ENCODE assay signal across 17 cellular contexts in genomic region chr2:227570615-227571014, GRCh38. TPM values are rescaled to one million over a fixed set of nuclear protein-coding genes. Genes with fewer than 3 reads are reported as not detected.
DNase-seq lines count a peak whose midpoint lies in the region; ATAC-seq, FAIRE-seq and TF ChIP-seq lines count a peak whose summit lies in the region.
"Had no signal": no experiment of that assay in that cellular context is flagged by ENCODE, and none has a peak within 500 bp of the region (broad histone marks: within the 10 kb centered on the region; RNA-seq: fewer than 3 reads in every experiment).

No MANE protein-coding gene starts in this region.

- 5% methylated on average over 1 of the region's 1 CpG for WGBS in HepG2 (ENCODE audit: low lambda C conversion rate)
- WGBS in right lobe of liver (ENCODE audit: insufficient coverage, low coverage, low lambda C conversion rate, missing lambda C conversion rate): 43% methylated on average over 1 of the region's 1 CpG
- 29 to 35% methylated on average over 1 of the region's 1 CpG for WGBS in lower leg skin, 2 donors

- ATAC-seq in HepG2: no peak; the same call in 1 of the 3 replicates
- no peak for ATAC-seq in right lobe of liver
- no peak for ATAC-seq in HG02610 (IDR thresholded peaks at IDR 0.05; ENCODE audit: unreplicated experiment)

- H3K79me2 ChIP-seq in HepG2 (ENCODE audit: insufficient read depth, low read length): no peaks in the 10 kb centered on the region

- no peak for TF ChIP-seq POLR2A in HepG2 (IDR thresholded peaks at IDR 0.05; ENCODE audit: insufficient read depth in 1 of 2, low read depth in 2 of 2, low read length in 2 of 2)
- TF ChIP-seq POLR2A in right lobe of liver (IDR thresholded peaks at IDR 0.05): no peak
- TF ChIP-seq POLR2A in lower leg skin (IDR thresholded peaks at IDR 0.05): no peak

- TF ChIP-seq RAD21 in HepG2 (CRISPR knock-in tag; IDR thresholded peaks at IDR 0.05): no peak

- H3K9ac ChIP-seq in HepG2 (ENCODE audit: insufficient read depth, low read depth, low read length) (no peak overlapping the region), adipocyte (ENCODE audit: low read length) (peak overlapping the region; percentile 2)

- H3K27ac ChIP-seq in HepG2 (ENCODE audit: extremely low read length, insufficient read depth, low read length) (no peak overlapping the region), right lobe of liver (no peak overlapping the region)
- H3K27ac ChIP-seq: C4-2B had no signal

- no peak overlapping the region for H2AFZ ChIP-seq in HepG2 (ENCODE audit: low read length)

- no peak overlapping the region for H3K4me2 ChIP-seq in HepG2 (ENCODE audit: low read depth, low read length)

- H4K20me1 ChIP-seq in HepG2 (ENCODE audit: insufficient read depth, low read length): no peaks in the 10 kb centered on the region

- no peak overlapping the region for H3K4me3 Mint-ChIP-seq in osteocyte (ENCODE audit: unreplicated experiment)

- H3K9me3 Mint-ChIP-seq in osteocyte (ENCODE audit: unreplicated experiment): no peaks in the 10 kb centered on the region

- H3K27ac Mint-ChIP-seq in osteocyte (ENCODE audit: unreplicated experiment): no peak overlapping the region

- H3K36me3 ChIP-seq in HepG2 (replicated peaks in 1 of 2; ENCODE audit: control insufficient read depth in 1 of 2, insufficient read depth in 2 of 2, low read length in 2 of 2) (no peaks in the 10 kb centered on the region), right lobe of liver (no peaks in the 10 kb centered on the region), adipocyte (ENCODE audit: control insufficient read depth, insufficient read depth, low read length, severe bottlenecking) (peaks cover 2% of the 10 kb centered on the region)

- intact Hi-C loops in HepG2 (cut with micrococcal nuclease; ENCODE audit: unreplicated experiment): no loop called here
- intact Hi-C loops in right lobe of liver (cut with DNase I): no loop called here
- intact Hi-C loops in lower leg skin (cut with DNase I; ENCODE audit: low total_unique reads): no loop called here

- POLR2A ChIA-PET in HepG2 (lab: Yijun Ruan, JAX): no interaction called here

- CTCF ChIA-PET in HepG2 (lab: Yijun Ruan, JAX; ENCODE audit: low intra/inter-chr PET ratio, low total read pairs): no interaction called here

- TF ChIP-seq EP300 in HepG2 (IDR thresholded peaks at IDR 0.05; ENCODE audit: low read depth in 2 of 2, low read length in 2 of 2) (no peak), HepG2 (CRISPR knock-in tag; IDR thresholded peaks at IDR 0.05; ENCODE audit: borderline replicate concordance) (no peak)

- peaks cover 2% of the 10 kb centered on the region for H3K4me1 Mint-ChIP-seq in osteocyte (ENCODE audit: unreplicated experiment)

- in situ Hi-C loops in HepG2 (cut with HindIII; ENCODE audit: extremely low pct_ligation_motif_present, low pct_unique_long_range_greater_than_20kb): no loop called here

- no peak overlapping the region for H3K4me3 ChIP-seq in HepG2 (replicated peaks in 1 of 3; ENCODE audit: insufficient read depth in 1 of 3, low read depth in 2 of 3, low read length in 3 of 3)
- no peak overlapping the region for H3K4me3 ChIP-seq in right lobe of liver
- no peak overlapping the region for H3K4me3 ChIP-seq in adipocyte (ENCODE audit: low read length)
- H3K4me3 ChIP-seq in lower leg skin (ENCODE audit: low read depth, poor library complexity, severe bottlenecking): no peak overlapping the region

- no peaks in the 10 kb centered on the region for H3K27me3 Mint-ChIP-seq in osteocyte (ENCODE audit: unreplicated experiment)

- H3K27me3 ChIP-seq in HepG2 (ENCODE audit: control insufficient read depth in 1 of 2, insufficient read depth in 2 of 2, low read length in 2 of 2): no peaks in the 10 kb centered on the region
- no peaks in the 10 kb centered on the region for H3K27me3 ChIP-seq in right lobe of liver
- H3K27me3 ChIP-seq in adipocyte (replicated peaks; ENCODE audit: control insufficient read depth, insufficient read depth, low read length): no peaks in the 10 kb centered on the region

- H3K4me1 ChIP-seq in HepG2 (ENCODE audit: insufficient read depth, low read length) (no peaks in the 10 kb centered on the region; the same call in 1 of the 2 replicates), right lobe of liver (no peaks in the 10 kb centered on the region), adipocyte (ENCODE audit: control insufficient read depth, insufficient read depth, low read length) (peaks cover 13% of the 10 kb centered on the region)

- DNase-seq in HepG2 (ENCODE audit: low spot score) (no peak), right lobe of liver (no peak), adipocyte (ENCODE audit: low read depth) (no peak), kidney tubule cell (ENCODE audit: low spot score) (peak; percentile 8), lower leg skin (ENCODE audit: low spot score in 2 of 2) (no peak), anterior cingulate cortex (lab: John Stamatoyannopoulos, UW) (no peak), osteocyte (ENCODE audit: extremely low spot score, unreplicated experiment) (no peak)
- DNase-seq: DMS53, KG1, NCI-H1092 treated with DMSO at 0.1 percent for 48 hours, NCI-H1694, NCI-H2227 treated with DMSO at 0.1 percent for 48 hours, NCI-H524, Right ventricle myocardium superior had no signal

- H3K9me3 ChIP-seq in HepG2 (ENCODE audit: low read length) (no peaks in the 10 kb centered on the region), right lobe of liver (no peaks in the 10 kb centered on the region), adipocyte (ENCODE audit: control insufficient read depth, low read length) (no peaks in the 10 kb centered on the region)

- peaks cover 4% of the 10 kb centered on the region for H3K36me3 Mint-ChIP-seq in osteocyte (ENCODE audit: unreplicated experiment)

- FAIRE-seq in HepG2 (lab: Jason Lieb, UNC): no peak
- FAIRE-seq: RCC 7860 had no signal

- BruUV-seq in HepG2 (replicated peaks; lab: Mats Ljungman, UMichigan): no TSS peak

- TF ChIP-seq CTCF in HepG2 (CRISPR knock-in tag; IDR thresholded peaks at IDR 0.05): no peak
- no peak for TF ChIP-seq CTCF in right lobe of liver (IDR thresholded peaks at IDR 0.05)
- no peak for TF ChIP-seq CTCF in lower leg skin (IDR thresholded peaks at IDR 0.05)
- TF ChIP-seq CTCF in osteocyte (IDR thresholded peaks at IDR 0.05): no peak

RNA-seq across cellular contexts. Expression of gene SCYGR2, which starts 28.1 kb away (rescaled TPM):
- total RNA-seq in HepG2 (2016; rRNA removed; fragmentation: Illumina TruSeq; extraction: Trizol): not detected in 2 replicates
- not detected in 2 replicates for total RNA-seq in HepG2 (2016; cell fraction: cytosol; rRNA removed; fragmentation: Illumina TruSeq; extraction: Trizol; ENCODE audit: low read depth)
- total RNA-seq in HepG2 (2016; cell fraction: insoluble cytoplasmic fraction; rRNA removed; fragmentation: Illumina TruSeq; extraction: Trizol): not detected in 2 replicates
- not detected in 2 replicates for total RNA-seq in HepG2 (2016; cell fraction: membrane; rRNA removed; fragmentation: Illumina TruSeq; extraction: Trizol)
- not detected in 2 replicates for total RNA-seq in HepG2 (2016; cell fraction: nucleus; rRNA removed; fragmentation: Illumina TruSeq; extraction: Trizol)
- polyA plus RNA-seq in HepG2 (2011; rRNA removed): not detected in 2 replicates
- not detected in 2 replicates for polyA plus RNA-seq in HepG2 (2011; cell fraction: cytosol; rRNA removed)
- not detected in 2 replicates for polyA plus RNA-seq in HepG2 (2011; cell fraction: nucleus; rRNA removed)
- polyA plus RNA-seq in HepG2 (2012): not detected in 2 replicates
- not detected in 2 replicates for polyA plus RNA-seq in HepG2 (2016; cell fraction: cytosol; fragmentation: Illumina TruSeq; extraction: Trizol; ENCODE audit: low read depth)
- not detected in 2 replicates for polyA plus RNA-seq in HepG2 (2016; cell fraction: insoluble cytoplasmic fraction; fragmentation: Illumina TruSeq; extraction: Trizol; ENCODE audit: low read depth)
- not detected in 2 replicates for polyA plus RNA-seq in HepG2 (2016; cell fraction: membrane; fragmentation: Illumina TruSeq; extraction: Trizol; ENCODE audit: low read depth)
- polyA plus RNA-seq in HepG2 (2016; cell fraction: nucleus; fragmentation: Illumina TruSeq; extraction: Trizol; ENCODE audit: insufficient read depth, low read depth): not detected in 2 replicates
- polyA minus RNA-seq in HepG2 (2011; rRNA and poly(A)+ RNA removed; ENCODE audit: low replicate concordance): not detected in 2 replicates
- not detected in 2 replicates for polyA minus RNA-seq in HepG2 (2011; cell fraction: cytosol; rRNA and poly(A)+ RNA removed)
- polyA minus RNA-seq in HepG2 (2011; cell fraction: nucleus; rRNA and poly(A)+ RNA removed): not detected in 2 replicates
- not detected for total RNA-seq in right lobe of liver
- 10 to 100 TPM in 1 of 4 donors, not detected in 3; 12.5 TPM for total RNA-seq in lower leg skin
- not detected in 2 replicates for total RNA-seq in osteocyte
- total RNA-seq: Right ventricle myocardium superior had no signal

RNA-seq across cellular contexts. Expression of gene SCYGR3, which starts 44.0 kb away (rescaled TPM):
- not detected in 2 replicates for total RNA-seq in HepG2 (2016; rRNA removed; fragmentation: Illumina TruSeq; extraction: Trizol)
- not detected in 2 replicates for total RNA-seq in HepG2 (2016; cell fraction: cytosol; rRNA removed; fragmentation: Illumina TruSeq; extraction: Trizol; ENCODE audit: low read depth)
- total RNA-seq in HepG2 (2016; cell fraction: insoluble cytoplasmic fraction; rRNA removed; fragmentation: Illumina TruSeq; extraction: Trizol): not detected in 2 replicates
- not detected in 2 replicates for total RNA-seq in HepG2 (2016; cell fraction: membrane; rRNA removed; fragmentation: Illumina TruSeq; extraction: Trizol)
- not detected in 2 replicates for total RNA-seq in HepG2 (2016; cell fraction: nucleus; rRNA removed; fragmentation: Illumina TruSeq; extraction: Trizol)
- not detected in 2 replicates for polyA plus RNA-seq in HepG2 (2011; rRNA removed)
- not detected in 2 replicates for polyA plus RNA-seq in HepG2 (2011; cell fraction: cytosol; rRNA removed)
- not detected in 2 replicates for polyA plus RNA-seq in HepG2 (2011; cell fraction: nucleus; rRNA removed)
- not detected in 2 replicates for polyA plus RNA-seq in HepG2 (2012)
- not detected in 2 replicates for polyA plus RNA-seq in HepG2 (2016; cell fraction: cytosol; fragmentation: Illumina TruSeq; extraction: Trizol; ENCODE audit: low read depth)
- not detected in 2 replicates for polyA plus RNA-seq in HepG2 (2016; cell fraction: insoluble cytoplasmic fraction; fragmentation: Illumina TruSeq; extraction: Trizol; ENCODE audit: low read depth)
- not detected in 2 replicates for polyA plus RNA-seq in HepG2 (2016; cell fraction: membrane; fragmentation: Illumina TruSeq; extraction: Trizol; ENCODE audit: low read depth)
- polyA plus RNA-seq in HepG2 (2016; cell fraction: nucleus; fragmentation: Illumina TruSeq; extraction: Trizol; ENCODE audit: insufficient read depth, low read depth): not detected in 2 replicates
- polyA minus RNA-seq in HepG2 (2011; rRNA and poly(A)+ RNA removed; ENCODE audit: low replicate concordance): not detected in 2 replicates
- polyA minus RNA-seq in HepG2 (2011; cell fraction: cytosol; rRNA and poly(A)+ RNA removed): not detected in 2 replicates
- not detected in 2 replicates for polyA minus RNA-seq in HepG2 (2011; cell fraction: nucleus; rRNA and poly(A)+ RNA removed)
- total RNA-seq in right lobe of liver: not detected
- 1 to 10 TPM in 1 of 4 donors, not detected in 3; 5.7 TPM for total RNA-seq in lower leg skin
- total RNA-seq in osteocyte: not detected in 2 replicates
- total RNA-seq: Right ventricle myocardium superior had no signal

RNA-seq across cellular contexts. Expression of gene SCYGR4, which starts 46.7 kb away (rescaled TPM):
- total RNA-seq in HepG2 (2016; rRNA removed; fragmentation: Illumina TruSeq; extraction: Trizol) (not detected in 2 replicates), right lobe of liver (not detected), lower leg skin (1 to 10 TPM in 1 of 4 donors, not detected in 3; 5.1 TPM), osteocyte (not detected in 2 replicates)
- total RNA-seq in HepG2 (2016; cell fraction: cytosol; rRNA removed; fragmentation: Illumina TruSeq; extraction: Trizol; ENCODE audit: low read depth): not detected in 2 replicates
- total RNA-seq in HepG2 (2016; cell fraction: insoluble cytoplasmic fraction; rRNA removed; fragmentation: Illumina TruSeq; extraction: Trizol): not detected in 2 replicates
- total RNA-seq in HepG2 (2016; cell fraction: membrane; rRNA removed; fragmentation: Illumina TruSeq; extraction: Trizol): not detected in 2 replicates
- total RNA-seq in HepG2 (2016; cell fraction: nucleus; rRNA removed; fragmentation: Illumina TruSeq; extraction: Trizol): not detected in 2 replicates
- polyA plus RNA-seq in HepG2 (2011; rRNA removed): not detected in 2 replicates
- not detected in 2 replicates for polyA plus RNA-seq in HepG2 (2011; cell fraction: cytosol; rRNA removed)
- polyA plus RNA-seq in HepG2 (2011; cell fraction: nucleus; rRNA removed): not detected in 2 replicates
- not detected in 2 replicates for polyA plus RNA-seq in HepG2 (2012)
- polyA plus RNA-seq in HepG2 (2016; cell fraction: cytosol; fragmentation: Illumina TruSeq; extraction: Trizol; ENCODE audit: low read depth): not detected in 2 replicates
- not detected in 2 replicates for polyA plus RNA-seq in HepG2 (2016; cell fraction: insoluble cytoplasmic fraction; fragmentation: Illumina TruSeq; extraction: Trizol; ENCODE audit: low read depth)
- polyA plus RNA-seq in HepG2 (2016; cell fraction: membrane; fragmentation: Illumina TruSeq; extraction: Trizol; ENCODE audit: low read depth): not detected in 2 replicates
- not detected in 2 replicates for polyA plus RNA-seq in HepG2 (2016; cell fraction: nucleus; fragmentation: Illumina TruSeq; extraction: Trizol; ENCODE audit: insufficient read depth, low read depth)
- polyA minus RNA-seq in HepG2 (2011; rRNA and poly(A)+ RNA removed; ENCODE audit: low replicate concordance): not detected in 2 replicates
- not detected in 2 replicates for polyA minus RNA-seq in HepG2 (2011; cell fraction: cytosol; rRNA and poly(A)+ RNA removed)
- not detected in 2 replicates for polyA minus RNA-seq in HepG2 (2011; cell fraction: nucleus; rRNA and poly(A)+ RNA removed)
- total RNA-seq: Right ventricle myocardium superior had no signal
